17 cellular contexts compared by ENCODE assay signal in genomic region chr20:50092436-50092835, GRCh38. TPM values are rescaled to one million over a fixed set of nuclear protein-coding genes. Genes with fewer than 3 reads are reported as not detected.
DNase-seq lines count a peak whose midpoint lies in the region; TF ChIP-seq lines count a peak whose summit lies in the region.
"Had no signal": no experiment of that assay in that cellular context is flagged by ENCODE, and none has a peak within 500 bp of the region (broad histone marks: within the 10 kb centered on the region; RNA-seq: fewer than 3 reads in every experiment).

No MANE protein-coding gene starts in this region.

- H3K4me3 ChIP-seq in trophoblast cell (ENCODE audit: low read depth, low read length), result no peak overlapping the region
- H3K4me3 ChIP-seq in WERI-Rb-1 (ENCODE audit: low read depth, low read length), result no peak overlapping the region

- no peak overlapping the region for H2AK5ac ChIP-seq in trophoblast cell (ENCODE audit: low read length)

- TF ChIP-seq CTCF in RWPE1 (conservative IDR thresholded peaks at IDR 0.05; ENCODE audit: low read depth) (no peak), WERI-Rb-1 (IDR thresholded peaks at IDR 0.05; ENCODE audit: low read depth, low read length) (no peak)

- no peaks in the 10 kb centered on the region for H3K9me3 ChIP-seq in trophoblast cell (ENCODE audit: insufficient read depth, low read depth, low read length)
- no peaks in the 10 kb centered on the region for H3K9me3 ChIP-seq in WERI-Rb-1 (ENCODE audit: severe bottlenecking)

- H3K4ac ChIP-seq in trophoblast cell (ENCODE audit: low read depth, low read length), result no peak overlapping the region

- peak overlapping the region; percentile 21 for H3K4me2 ChIP-seq in trophoblast cell (ENCODE audit: low read length)

- POLR2A ChIA-PET in RWPE1 (lab: Yijun Ruan, JAX; ENCODE audit: low non-redundant PET), result no interaction called here

- CTCF ChIA-PET in RWPE1 (lab: Yijun Ruan, JAX), result interaction anchor here (0.6 to 1.2 kb wide), 3 partner anchors 21 to 237 kb away, joined by 3 to 4 read pairs (median 3); no protein-coding TSS in a partner anchor

- peak overlapping the region; percentile 64 for H3K18ac ChIP-seq in trophoblast cell (ENCODE audit: low read length)

- H3K79me2 ChIP-seq in trophoblast cell (ENCODE audit: control insufficient read depth, insufficient read depth, low read length, poor library complexity), result peaks cover 6% of the 10 kb centered on the region

- peaks cover 9 to 22% of the 10 kb centered on the region in 2 experiments for H3K36me3 ChIP-seq in trophoblast cell (ENCODE audit: control insufficient read depth in 1 of 2, insufficient read depth in 2 of 2, low read length in 2 of 2)
- H3K36me3 ChIP-seq in WERI-Rb-1, result peaks cover 41% of the 10 kb centered on the region

- no peak overlapping the region for H4K12ac ChIP-seq in trophoblast cell (ENCODE audit: low read depth, low read length)

- H3K27me3 ChIP-seq in trophoblast cell (ENCODE audit: insufficient read depth, low read length) (no peaks in the 10 kb centered on the region), WERI-Rb-1 (ENCODE audit: insufficient read depth, low read depth, severe bottlenecking) (no peaks in the 10 kb centered on the region)

- H3K14ac ChIP-seq in trophoblast cell (ENCODE audit: low read length), result no peak overlapping the region

- peak overlapping the region; percentile 61 for H4K91ac ChIP-seq in trophoblast cell (ENCODE audit: low read depth, low read length)

- H2BK120ac ChIP-seq in trophoblast cell (ENCODE audit: insufficient read depth, low read length, poor library complexity), result no peak overlapping the region

- H3K9ac ChIP-seq in trophoblast cell (ENCODE audit: low read length), result no peak overlapping the region

- peaks cover 9% of the 10 kb centered on the region for H3K79me1 ChIP-seq in trophoblast cell (ENCODE audit: low read length)

- no peak overlapping the region for H4K8ac ChIP-seq in trophoblast cell (ENCODE audit: low read depth, low read length)

- peak overlapping the region; percentile 60 for H2BK5ac ChIP-seq in trophoblast cell (ENCODE audit: low read depth, low read length, poor library complexity)

- H2BK12ac ChIP-seq in trophoblast cell (ENCODE audit: low read length), result no peak overlapping the region

- H3K27ac ChIP-seq in RWPE1, result peak overlapping the region; percentile 51
- H3K27ac ChIP-seq in trophoblast cell (ENCODE audit: low read depth, low read length), result peak overlapping the region; percentile 83
- no peak overlapping the region for H3K27ac ChIP-seq in WERI-Rb-1

- H3K23ac ChIP-seq in trophoblast cell (ENCODE audit: low read length), result no peak overlapping the region

- WGBS in trophoblast cell (ENCODE audit: extremely low coverage, insufficient coverage, insufficient read length), result no CpG with 5 or more reads among the region's 4 CpGs

- peaks cover 11 to 20% of the 10 kb centered on the region in 2 experiments for H3K4me1 ChIP-seq in trophoblast cell (ENCODE audit: control insufficient read depth in 1 of 2, insufficient read depth in 2 of 2, low read length in 2 of 2)

- DNase-seq in EH (ENCODE audit: low read depth), result peak; percentile 37
- DNase-seq in RWPE1 (ENCODE audit: low spot score), result no peak
- peak; percentile 78 for DNase-seq in fibroblast of gingiva (ENCODE audit: low read depth)
- DNase-seq in trophoblast cell, result no peak
- DNase-seq in WERI-Rb-1, result no peak
- DNase-seq in H4 (ENCODE audit: low spot score), result no peak
- no peak for DNase-seq in NCI-H1930 (lab: John Stamatoyannopoulos, UW)
- DNase-seq in stimulated activated CD4-positive, alpha-beta T cell treated with anti-CD3 and anti-CD28 coated beads, Interleukin-15, amount 100 ng/mL, for 24 hours, result no peak
- DNase-seq: activated CD4-positive, alpha-beta T cell treated with anti-CD3 and anti-CD28 coated beads, Interleukin-2, amount 50 U/mL, for 4 hours; aorta; GF-D8; mesendoderm; MV-4-11; NCI-H2081 treated with DMSO at 0.1 percent for 48 hours; NCI-H526 treated with DMSO at 0.1 percent for 48 hours; stimulated activated CD4-positive, alpha-beta T cell treated with anti-CD3 and anti-CD28 coated beads, Interleukin-2, amount 100 ng/mL, for 48 hours; SW 1271 had no signal

- no peak overlapping the region for H2AFZ ChIP-seq in trophoblast cell (ENCODE audit: insufficient read depth, low read length, poor library complexity)

RNA-seq across cellular contexts. Expression of gene UBE2V1, which starts 20.5 kb away (rescaled TPM):
- polyA plus RNA-seq in trophoblast cell (2013), result 238 and 250 TPM in 2 replicates
- total RNA-seq in H4 (2014; rRNA removed; shearing (Covaris generic)), result 28.9 and 81.7 TPM in 2 replicates

Comparison
In these comparisons a context has a peak if more than half of its experiments do, and no peak if none do; other contexts are left out.
1. DNase-seq: peak in EH (single experiment) and fibroblast of gingiva (single experiment); none in RWPE1 (single experiment), trophoblast cell (0 of 2), WERI-Rb-1 (single experiment), H4 (single experiment), NCI-H1930 (0 of 2) and stimulated activated CD4-positive, alpha-beta T cell treated with anti-CD3 and anti-CD28 coated beads, Interleukin-15, amount 100 ng/mL, for 24 hours (single experiment).